Comparison of ENCODE assay signal across 14 cellular contexts in the genomic region with DNA sequence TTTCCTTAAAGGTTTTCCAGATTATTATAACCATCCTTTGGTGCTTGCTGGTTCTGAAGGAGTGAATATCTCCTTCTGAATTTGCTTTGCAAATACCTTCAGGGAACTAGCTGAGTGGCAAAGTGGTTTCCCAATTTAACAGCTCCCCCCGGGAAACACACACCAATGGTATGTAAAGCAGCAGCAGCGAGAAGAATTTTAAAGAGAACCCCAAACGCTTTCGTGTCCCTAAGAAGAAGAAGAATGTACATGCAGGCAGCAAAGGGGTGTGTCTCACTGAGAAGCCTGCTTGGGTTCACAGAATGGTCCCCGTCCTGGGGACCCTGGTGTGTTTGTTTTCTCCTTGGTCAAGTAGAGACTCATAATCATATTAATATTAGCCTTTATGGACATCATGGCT. TPM values are rescaled to one million over a fixed set of nuclear protein-coding genes. Genes with fewer than 3 reads are reported as not detected.
A peak's percentile ranks its signal among the peaks of the same experiment; 100 is the strongest.
DNase-seq lines count a peak whose midpoint lies in the region; ATAC-seq and TF ChIP-seq lines count a peak whose summit lies in the region.
"Had no signal": no experiment of that assay in that cellular context is flagged by ENCODE, and none has a peak within 500 bp of the region (broad histone marks: within the 10 kb centered on the region; RNA-seq: fewer than 3 reads in every experiment).

No MANE protein-coding gene starts in this region.

- POLR2A ChIA-PET in PC-9 (lab: Charles Lee; ENCODE audit: unreplicated experiment) = no interaction called here

- BruUV-seq in PC-9 (replicated peaks; lab: Mats Ljungman, UMichigan) = no TSS peak

- no peak overlapping the region for H3K9ac ChIP-seq in BLaER1

- ATAC-seq in lung (ENCODE audit: insufficient read depth, low FRiP score) = no peak
- no peak for ATAC-seq in GM18519 (IDR thresholded peaks at IDR 0.05; ENCODE audit: low FRiP score, unreplicated experiment)
- ATAC-seq: activated T-cell treated with anti-CD3 and anti-CD28 coated beads, Interleukin-2, amount 50 U/mL, for 72 hours; gastrocnemius medialis had no signal

- H3K79me2 ChIP-seq in PC-9 (ENCODE audit: low read depth) = peaks cover 4% of the 10 kb centered on the region

- CTCF ChIA-PET in PC-9 (lab: Charles Lee) = no interaction called here

- H3K9me2 ChIP-seq in PC-9 (ENCODE audit: insufficient read depth) = no peaks in the 10 kb centered on the region

- intact Hi-C loops in PC-9 (cut with micrococcal nuclease; ENCODE audit: unreplicated experiment) = no loop called here

- H3K27me3 ChIP-seq in BLaER1 = no peaks in the 10 kb centered on the region
- H3K27me3 ChIP-seq in PC-9 (ENCODE audit: insufficient read depth, low read depth) = no peaks in the 10 kb centered on the region
- no peaks in the 10 kb centered on the region for H3K27me3 ChIP-seq in lung (ENCODE audit: control insufficient read depth, insufficient read depth)
- H3K27me3 ChIP-seq: gastrocnemius medialis had no signal

- peak; percentile 74 for DNase-seq in GM12864 (ENCODE audit: low read depth)
- no peak for DNase-seq in PC-9
- peak; percentile 3 for DNase-seq in lung (ENCODE audit: low spot score)
- no peak for DNase-seq in NK-92 (lab: John Stamatoyannopoulos, UW; ENCODE audit: unreplicated experiment)
- DNase-seq in AML-193 (lab: John Stamatoyannopoulos, UW) = no peak
- DNase-seq: activated T-cell treated with anti-CD3 and anti-CD28 coated beads, Interleukin-2, amount 50 U/mL, for 72 hours; CD4-positive, CD25-positive, alpha-beta regulatory T cell; gastrocnemius medialis; substantia nigra had no signal

- H3K4me3 ChIP-seq in BLaER1 = no peak overlapping the region
- no peak overlapping the region; the same call in 1 of the 2 replicates for H3K4me3 ChIP-seq in GM12864 (ENCODE audit: low read depth, low read length)
- no peak overlapping the region for H3K4me3 ChIP-seq in PC-9
- H3K4me3 ChIP-seq in lung = no peak overlapping the region
- H3K4me3 ChIP-seq: gastrocnemius medialis had no signal

- H3K27ac ChIP-seq in BLaER1 (no peak overlapping the region), PC-9 (no peak overlapping the region), lung (ENCODE audit: low read depth in 1 of 2, low read length in 1 of 2) (no peak overlapping the region)
- H3K27ac ChIP-seq: gastrocnemius medialis had no signal

- H4K20me1 ChIP-seq in BLaER1 (peaks cover 3% of the 10 kb centered on the region), PC-9 (ENCODE audit: insufficient read depth) (no peaks in the 10 kb centered on the region)

- H2AFZ ChIP-seq in PC-9 = peak overlapping the region; percentile 20; the same call in 1 of the 2 replicates

- no peaks in the 10 kb centered on the region for H3K36me3 ChIP-seq in BLaER1
- no peaks in the 10 kb centered on the region for H3K36me3 ChIP-seq in PC-9 (ENCODE audit: low read depth)
- no peaks in the 10 kb centered on the region for H3K36me3 ChIP-seq in lung (ENCODE audit: control insufficient read depth in 2 of 2, insufficient read depth in 2 of 2, low read length in 2 of 2)
- H3K36me3 ChIP-seq: gastrocnemius medialis had no signal

- no peaks in the 10 kb centered on the region for H3K9me3 ChIP-seq in BLaER1
- H3K9me3 ChIP-seq in PC-9 (ENCODE audit: insufficient read depth, low read depth) = no peaks in the 10 kb centered on the region
- H3K9me3 ChIP-seq in lung (ENCODE audit: control insufficient read depth in 2 of 2, insufficient read depth in 1 of 2, low read length in 1 of 2) = no peaks in the 10 kb centered on the region
- H3K9me3 ChIP-seq: gastrocnemius medialis had no signal

- peaks cover 14% of the 10 kb centered on the region for H3K4me1 ChIP-seq in BLaER1
- 0 out of 2 replicates have a peak, but pooled peaks cover 11% of the 10 kb centered on the region for H3K4me1 ChIP-seq in PC-9 (replicated peaks; ENCODE audit: insufficient read depth)
- H3K4me1 ChIP-seq in lung (ENCODE audit: control insufficient read depth in 2 of 2, insufficient read depth in 2 of 2, low read length in 2 of 2) = no peaks in the 10 kb centered on the region

- peak overlapping the region; percentile 30; the same call in 1 of the 2 replicates for H3K4me2 ChIP-seq in BLaER1
- peak overlapping the region; percentile 26; the same call in 1 of the 2 replicates for H3K4me2 ChIP-seq in PC-9

- 14 to 40% methylated on average over 5 of the region's 5 CpGs for WGBS in lung, 2 donors

- TF ChIP-seq CTCF in GM12864 (IDR thresholded peaks at IDR 0.05; ENCODE audit: low read depth, low read length, missing control alignments) = no peak
- TF ChIP-seq CTCF in PC-9 (conservative IDR thresholded peaks at IDR 0.05) = no peak
- no peak for TF ChIP-seq CTCF in lung (IDR thresholded peaks at IDR 0.05; ENCODE audit: control extremely low read depth, extremely low read depth)

- peaks cover 26% of the 10 kb centered on the region; the same call in 1 of the 2 replicates for H3F3A ChIP-seq in PC-9 (ENCODE audit: insufficient read depth, low read depth)

RNA-seq across cellular contexts. Expression of gene AKAP17A, which starts 4.2 kb away (rescaled TPM):
- 28.3 and 29.2 TPM in 2 replicates for total RNA-seq in PC-9 (2021)
- total RNA-seq in lung = 10 to 100 TPM; 40.6 to 48.9 TPM
- 10 to 100 TPM; 44.1 to 45.2 TPM for polyA plus RNA-seq in lung

RNA-seq across cellular contexts. Expression of gene ASMT, which starts 27.7 kb away (rescaled TPM):
- total RNA-seq in PC-9 (2021) (not detected in 2 replicates), lung (under 1 TPM; 0.25 to 0.63 TPM)
- under 1 TPM; 0.09 to 0.37 TPM for polyA plus RNA-seq in lung
- total RNA-seq: CD4-positive, CD25-positive, alpha-beta regulatory T cell; gastrocnemius medialis; kidney epithelial cell; M059J; myocyte had no signal

RNA-seq across cellular contexts. Expression of gene P2RY8, which starts 50.2 kb away (rescaled TPM):
- not detected in 2 replicates for total RNA-seq in PC-9 (2021)
- total RNA-seq in lung = 1 to 10 TPM; 2.8 to 8.3 TPM
- polyA plus RNA-seq in lung = 1 to 10 TPM in 1 of 2 donors, under 1 TPM in 1; 0.51 to 6.0 TPM
- total RNA-seq: kidney epithelial cell, myocyte had no signal

Comparison
In these comparisons a context has a peak if more than half of its experiments do, and no peak if none do; other contexts are left out.
1. DNase-seq: peak in GM12864 (single experiment) and lung (single experiment); none in PC-9 (0 of 2), NK-92 (single experiment) and AML-193 (0 of 2).